Comparison of ENCODE assay signal across 21 cellular contexts in genomic region chr9:90061187-90061586, GRCh38.
"Had no signal": no experiment of that assay in that cellular context is flagged by ENCODE, and none has a peak within 500 bp of the region (broad histone marks: within the 10 kb centered on the region; RNA-seq: fewer than 3 reads in every experiment).

No MANE protein-coding gene starts in this region.

- H3K36me3 ChIP-seq: brain microvascular endothelial cell, WERI-Rb-1 had no signal

- H3K27ac ChIP-seq: brain microvascular endothelial cell, WERI-Rb-1 had no signal

- DNase-seq: activated B cell treated with CpG ODN at 0.5 μM for 24 hours; activated CD4-positive, alpha-beta memory T cell treated with anti-CD3 and anti-CD28 coated beads, Interleukin-2, amount 10 ng/mL, durations not matched to agents 7 days and 5 days; activated CD4-positive, alpha-beta T cell treated with anti-CD3 and anti-CD28 coated beads for 48 hours; activated CD8-positive, alpha-beta memory T cell treated with anti-CD3 and anti-CD28 coated beads, Interleukin-2, amount 50 U/mL, for 48 hours; activated gamma-delta T cell; activated naive CD4-positive, alpha-beta T cell treated with anti-CD3 and anti-CD28 coated beads, Interleukin-2, amount 50 U/mL, for 16 hours; activated naive CD4-positive, alpha-beta T cell treated with Interleukin-2 at 50 U/mL for 16 hours; activated T-cell treated with anti-CD3 and anti-CD28 coated beads for 4 hours; activated T-cell treated with anti-CD3 and anti-CD28 coated beads, Interleukin-2, amount 50 U/mL, for 24 hours; activated T-cell treated with anti-CD3 and anti-CD28 coated beads, Interleukin-2, amount 50 U/mL, for 72 hours; amniotic stem cell; anterior cingulate cortex; brain microvascular endothelial cell; effector CD8-positive, alpha-beta T cell; foreskin fibroblast; T-helper 1 cell; T-helper 17 cell; T1000; WERI-Rb-1 had no signal

- H3K27me3 ChIP-seq: brain microvascular endothelial cell had no signal

- ATAC-seq: activated CD4-positive, CD25-positive, alpha-beta regulatory T cell treated with anti-CD3 and anti-CD28 coated beads, Interleukin-2, amount 50 U/mL, for 24 hours; activated T-cell treated with anti-CD3 and anti-CD28 coated beads, Interleukin-2, amount 50 U/mL, for 72 hours; esophagus mucosa; T-helper 17 cell had no signal
